ENCODE assay signal across 1 cellular context in the genomic region with DNA sequence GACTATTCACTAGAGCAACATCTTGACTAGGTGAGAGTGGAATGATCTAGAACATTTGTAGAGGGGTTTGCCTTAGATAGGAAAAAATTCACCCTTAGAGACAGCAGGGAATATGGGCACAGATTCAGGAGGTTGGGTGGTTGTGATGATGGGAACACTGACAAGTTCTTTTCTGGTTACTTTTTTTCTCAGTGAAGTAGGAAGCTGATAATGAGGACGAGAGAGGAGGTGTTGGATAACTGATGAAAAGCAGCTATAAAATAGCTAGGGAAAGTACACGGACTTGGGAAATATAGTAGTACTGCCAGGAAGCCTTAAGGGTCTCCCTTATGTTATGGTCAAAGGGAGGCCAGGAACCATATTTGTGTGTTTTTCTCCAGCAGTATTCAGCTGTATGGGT.
TF ChIP-seq lines count a peak whose summit lies in the region.

No MANE protein-coding gene starts in this region.

TF ChIP-seq in GM12878, 131 proteins besides CTCF, POLR2A, EP300 and RAD21 (continued from another document):
- TF ChIP-seq, protein P1, sequence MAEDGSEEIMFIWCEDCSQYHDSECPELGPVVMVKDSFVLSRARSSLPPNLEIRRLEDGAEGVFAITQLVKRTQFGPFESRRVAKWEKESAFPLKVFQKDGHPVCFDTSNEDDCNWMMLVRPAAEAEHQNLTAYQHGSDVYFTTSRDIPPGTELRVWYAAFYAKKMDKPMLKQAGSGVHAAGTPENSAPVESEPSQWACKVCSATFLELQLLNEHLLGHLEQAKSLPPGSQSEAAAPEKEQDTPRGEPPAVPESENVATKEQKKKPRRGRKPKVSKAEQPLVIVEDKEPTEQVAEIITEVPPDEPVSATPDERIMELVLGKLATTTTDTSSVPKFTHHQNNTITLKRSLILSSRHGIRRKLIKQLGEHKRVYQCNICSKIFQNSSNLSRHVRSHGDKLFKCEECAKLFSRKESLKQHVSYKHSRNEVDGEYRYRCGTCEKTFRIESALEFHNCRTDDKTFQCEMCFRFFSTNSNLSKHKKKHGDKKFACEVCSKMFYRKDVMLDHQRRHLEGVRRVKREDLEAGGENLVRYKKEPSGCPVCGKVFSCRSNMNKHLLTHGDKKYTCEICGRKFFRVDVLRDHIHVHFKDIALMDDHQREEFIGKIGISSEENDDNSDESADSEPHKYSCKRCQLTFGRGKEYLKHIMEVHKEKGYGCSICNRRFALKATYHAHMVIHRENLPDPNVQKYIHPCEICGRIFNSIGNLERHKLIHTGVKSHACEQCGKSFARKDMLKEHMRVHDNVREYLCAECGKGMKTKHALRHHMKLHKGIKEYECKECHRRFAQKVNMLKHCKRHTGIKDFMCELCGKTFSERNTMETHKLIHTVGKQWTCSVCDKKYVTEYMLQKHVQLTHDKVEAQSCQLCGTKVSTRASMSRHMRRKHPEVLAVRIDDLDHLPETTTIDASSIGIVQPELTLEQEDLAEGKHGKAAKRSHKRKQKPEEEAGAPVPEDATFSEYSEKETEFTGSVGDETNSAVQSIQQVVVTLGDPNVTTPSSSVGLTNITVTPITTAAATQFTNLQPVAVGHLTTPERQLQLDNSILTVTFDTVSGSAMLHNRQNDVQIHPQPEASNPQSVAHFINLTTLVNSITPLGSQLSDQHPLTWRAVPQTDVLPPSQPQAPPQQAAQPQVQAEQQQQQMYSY (CRISPR knock-in tag; IDR thresholded peaks at IDR 0.05) = no peak
- no peak for TF ChIP-seq ZSCAN29 (IDR thresholded peaks at IDR 0.05)
- no peak for TF ChIP-seq ATF7 (IDR thresholded peaks at IDR 0.05; ENCODE audit: low read depth)
- TF ChIP-seq ASH2L (IDR thresholded peaks at IDR 0.05; ENCODE audit: borderline replicate concordance, low read depth) = no peak
- no peak for TF ChIP-seq FOS (IDR thresholded peaks at IDR 0.05; ENCODE audit: borderline replicate concordance, extremely low read depth, insufficient read length)
- no peak for TF ChIP-seq SUPT20H (IDR thresholded peaks at IDR 0.05; ENCODE audit: borderline replicate concordance, control insufficient read depth, low read depth, low read length)
- TF ChIP-seq RAD51 (IDR thresholded peaks at IDR 0.05) = no peak
- TF ChIP-seq GATAD2B (conservative IDR thresholded peaks at IDR 0.05; ENCODE audit: low read depth) = no peak
- TF ChIP-seq HDAC2 (IDR thresholded peaks at IDR 0.05) = no peak
